8 cellular contexts compared by ENCODE assay signal in genomic region chr1:112395261-112395831, GRCh38. TPM values are rescaled to one million over a fixed set of nuclear protein-coding genes. Genes with fewer than 3 reads are reported as not detected.
DNase-seq lines count a peak whose midpoint lies in the region; ATAC-seq and TF ChIP-seq lines count a peak whose summit lies in the region.

No MANE protein-coding gene starts in this region.

- peak overlapping the region; percentile 80 for H2AFZ ChIP-seq in trophoblast cell (ENCODE audit: insufficient read depth, low read length, poor library complexity)

- peak overlapping the region; percentile 92 for H2BK5ac ChIP-seq in trophoblast cell (ENCODE audit: low read depth, low read length, poor library complexity)

- peak overlapping the region; percentile 96 for H4K8ac ChIP-seq in trophoblast cell (ENCODE audit: low read depth, low read length)

- H3K18ac ChIP-seq in trophoblast cell (ENCODE audit: low read length) = peak overlapping the region; percentile 87

- POLR2A ChIA-PET in Panc1 (lab: Charles Lee) = no interaction called here

- H3K14ac ChIP-seq in trophoblast cell (ENCODE audit: low read length) = peak overlapping the region; percentile 91

- WGBS in esophagus, 2 donors = 11 to 13% methylated on average over 6 of the region's 6 CpGs
- WGBS in trophoblast cell (ENCODE audit: extremely low coverage, insufficient coverage, insufficient read length) = no CpG with 5 or more reads among the region's 6 CpGs

- peaks cover 23% of the 10 kb centered on the region for H3K79me1 ChIP-seq in trophoblast cell (ENCODE audit: low read length)

- in situ Hi-C loops in Panc1 (cut with HindIII; ENCODE audit: low pct_unique_long_range_greater_than_20kb, low sequenced_read_pairs) = no loop called here

- CTCF ChIA-PET in Panc1 (lab: Charles Lee) = no interaction called here

- intact Hi-C loops in Panc1 (cut with micrococcal nuclease; ENCODE audit: unreplicated experiment) = no loop called here

- peak; percentile 16 for DNase-seq in Daoy (ENCODE audit: low read depth)
- no peak for DNase-seq in Panc1 (ENCODE audit: low read depth, low spot score)
- DNase-seq in trophoblast cell = peak; percentile 57 to 82

- H3K4me2 ChIP-seq in trophoblast cell (ENCODE audit: low read length) = peak overlapping the region; percentile 78

- H3K9me3 ChIP-seq in Panc1 (ENCODE audit: control insufficient read depth, insufficient read depth, low read depth, low read length) (no peaks in the 10 kb centered on the region), esophagus (ENCODE audit: control insufficient read depth in 2 of 2, insufficient read depth in 1 of 2, low read depth in 1 of 2, low read length in 1 of 2) (no peaks in the 10 kb centered on the region), trophoblast cell (ENCODE audit: insufficient read depth, low read depth, low read length) (no peaks in the 10 kb centered on the region)

- H3K27ac ChIP-seq in Panc1 (ENCODE audit: low read length) (peak overlapping the region; percentile 92), esophagus (ENCODE audit: low read depth in 2 of 2, low read length in 1 of 2) (peak overlapping the region; percentile 92 to 99), trophoblast cell (ENCODE audit: low read depth, low read length) (peak overlapping the region; percentile 92)

- TSS peak; percentile 98 for BruUV-seq in Panc1 (replicated peaks; lab: Mats Ljungman, UMichigan)

- H2BK120ac ChIP-seq in trophoblast cell (ENCODE audit: insufficient read depth, low read length, poor library complexity) = peak overlapping the region; percentile 89

- H3K27me3 ChIP-seq in Panc1 (ENCODE audit: control insufficient read depth, insufficient read depth, low read length) (no peaks in the 10 kb centered on the region), esophagus (ENCODE audit: control insufficient read depth in 1 of 2, insufficient read depth in 2 of 2, low read length in 2 of 2) (no peaks in the 10 kb centered on the region), trophoblast cell (ENCODE audit: insufficient read depth, low read length) (no peaks in the 10 kb centered on the region)

- TF ChIP-seq CTCF in Panc1 (IDR thresholded peaks at IDR 0.05) = no peak

- H3K9ac ChIP-seq in trophoblast cell (ENCODE audit: low read length) = peak overlapping the region; percentile 76

- H3K4ac ChIP-seq in trophoblast cell (ENCODE audit: low read depth, low read length) = peak overlapping the region; percentile 82

- peak overlapping the region; percentile 43 for H2BK12ac ChIP-seq in trophoblast cell (ENCODE audit: low read length)

- ATAC-seq in Panc1 = no peak
- ATAC-seq in GM19035 (IDR thresholded peaks at IDR 0.05; ENCODE audit: unreplicated experiment) = no peak
- ATAC-seq in GM21576 (IDR thresholded peaks at IDR 0.05; ENCODE audit: unreplicated experiment) = no peak
- no peak for ATAC-seq in HG03457 (IDR thresholded peaks at IDR 0.05; ENCODE audit: unreplicated experiment)
- ATAC-seq in HG03135 (IDR thresholded peaks at IDR 0.05; ENCODE audit: unreplicated experiment) = no peak

- peak overlapping the region; percentile 96 for H4K91ac ChIP-seq in trophoblast cell (ENCODE audit: low read depth, low read length)

- H2AK5ac ChIP-seq in trophoblast cell (ENCODE audit: low read length) = peak overlapping the region; percentile 49

- H3K4me1 ChIP-seq in Panc1 (ENCODE audit: control insufficient read depth, insufficient read depth, low read length) (peaks cover 27% of the 10 kb centered on the region), esophagus (ENCODE audit: control insufficient read depth in 2 of 2, insufficient read depth in 2 of 2, low read length in 1 of 2) (peaks cover 0 to 5% of the 10 kb centered on the region in 2 donors), trophoblast cell (ENCODE audit: control insufficient read depth in 1 of 2, insufficient read depth in 2 of 2, low read length in 2 of 2) (peaks cover 5 to 12% of the 10 kb centered on the region in 2 experiments)

- H4K12ac ChIP-seq in trophoblast cell (ENCODE audit: low read depth, low read length) = peak overlapping the region; percentile 88

- peak overlapping the region; percentile 97 to 100 for H3K4me3 ChIP-seq in Panc1 (ENCODE audit: low read depth in 2 of 2, low read length in 2 of 2)
- peak overlapping the region; percentile 74 to 100 for H3K4me3 ChIP-seq in esophagus (ENCODE audit: low read depth in 1 of 2, low read length in 2 of 2)
- peak overlapping the region; percentile 69 for H3K4me3 ChIP-seq in trophoblast cell (ENCODE audit: low read depth, low read length)

- peaks cover 14% of the 10 kb centered on the region for H3K79me2 ChIP-seq in trophoblast cell (ENCODE audit: control insufficient read depth, insufficient read depth, low read length, poor library complexity)

- peaks cover 2% of the 10 kb centered on the region; the same call in 1 of the 2 replicates for H3K36me3 ChIP-seq in Panc1 (ENCODE audit: control insufficient read depth, insufficient read depth, low read length)
- no peaks in the 10 kb centered on the region for H3K36me3 ChIP-seq in esophagus (ENCODE audit: control insufficient read depth in 2 of 2, insufficient read depth in 2 of 2, low read length in 1 of 2)
- no peaks in the 10 kb centered on the region for H3K36me3 ChIP-seq in trophoblast cell (ENCODE audit: control insufficient read depth in 1 of 2, insufficient read depth in 2 of 2, low read length in 2 of 2)

- no peak overlapping the region for H3K23ac ChIP-seq in trophoblast cell (ENCODE audit: low read length)

RNA-seq across cellular contexts. Expression of gene CTTNBP2NL, which starts 0.7 kb away (rescaled TPM):
- 9.3 and 11.1 TPM in 2 replicates for total RNA-seq in Daoy (2014; rRNA removed; shearing (Covaris generic))
- 18.4 TPM for total RNA-seq in Panc1 (2021; ENCODE audit: unreplicated experiment)
- polyA plus RNA-seq in Panc1 (2012; ENCODE audit: insufficient read length) = 5.8 TPM
- 10 to 100 TPM in 1 of 2 donors, 1 to 10 TPM in 1; 9.4 to 14.0 TPM for polyA plus RNA-seq in esophagus
- 20.2 and 20.9 TPM in 2 replicates for polyA plus RNA-seq in trophoblast cell (2013)
